Comparison of ENCODE assay signal across 7 cellular contexts in genomic region chr12:109879332-109880048, GRCh38. TPM values are rescaled to one million over a fixed set of nuclear protein-coding genes. Genes with fewer than 3 reads are reported as not detected.
A peak's percentile ranks its signal among the peaks of the same experiment; 100 is the strongest.
DNase-seq lines count a peak whose midpoint lies in the region; ATAC-seq, FAIRE-seq and TF ChIP-seq lines count a peak whose summit lies in the region.

No MANE protein-coding gene starts in this region.

- H4K20me1 ChIP-seq in SU-DHL-6 (ENCODE audit: low read depth, low read length) = no peaks in the 10 kb centered on the region

- peak; percentile 39 for FAIRE-seq in GM19239 (lab: Jason Lieb, UNC)

- peak overlapping the region; percentile 68 for H3K4me3 ChIP-seq in SU-DHL-6 (ENCODE audit: insufficient read depth, low read length, poor library complexity, severe bottlenecking)
- peak overlapping the region; percentile 65 for H3K4me3 ChIP-seq in fibroblast of pulmonary artery (replicated peaks; ENCODE audit: low read depth, low read length)
- peak overlapping the region; percentile 91 for H3K4me3 ChIP-seq in psoas muscle

- TF ChIP-seq CTCF in SU-DHL-6 (IDR thresholded peaks at IDR 0.05; ENCODE audit: insufficient read depth, low read length, poor library complexity, severe bottlenecking) = no peak
- no peak for TF ChIP-seq CTCF in fibroblast of pulmonary artery (IDR thresholded peaks at IDR 0.05; ENCODE audit: low read length, missing control alignments)
- no peak for TF ChIP-seq CTCF in psoas muscle (IDR thresholded peaks at IDR 0.05)

- H3K4me1 ChIP-seq in psoas muscle = peaks cover 19% of the 10 kb centered on the region

- H3K27me3 ChIP-seq in SU-DHL-6 (ENCODE audit: low read length) (no peaks in the 10 kb centered on the region), psoas muscle (ENCODE audit: insufficient read depth in 3 of 3, low read length in 2 of 3) (no peaks in the 10 kb centered on the region)

- H3K36me3 ChIP-seq in SU-DHL-6 (ENCODE audit: low read length) (no peaks in the 10 kb centered on the region), psoas muscle (ENCODE audit: insufficient read depth in 1 of 2, low read depth in 1 of 2) (no peaks in the 10 kb centered on the region)

- no peaks in the 10 kb centered on the region for H3K9me2 ChIP-seq in SU-DHL-6 (replicated peaks; ENCODE audit: insufficient read depth, low read length)

- H3K9me3 ChIP-seq in SU-DHL-6 (ENCODE audit: insufficient read depth, low read length) (no peaks in the 10 kb centered on the region), psoas muscle (no peaks in the 10 kb centered on the region)

- no peaks in the 10 kb centered on the region for H3F3A ChIP-seq in SU-DHL-6 (ENCODE audit: insufficient read depth)

- intact Hi-C loops in psoas muscle (cut with DNase I) = loop anchor here (1.0 kb wide), 2 partner anchors 74 to 75 kb away; no protein-coding TSS in a partner anchor

- H2AFZ ChIP-seq in SU-DHL-6 (ENCODE audit: low read depth, low read length, severe bottlenecking) = peak overlapping the region; percentile 93

- ATAC-seq in psoas muscle (no peak), GM18502 (IDR thresholded peaks at IDR 0.05; ENCODE audit: poor library complexity, unreplicated experiment) (no peak)

- 8 to 13% (median 9%) methylated on average over 14 of the region's 14 CpGs for WGBS in psoas muscle, 3 donors

- H3K4me2 ChIP-seq in SU-DHL-6 (ENCODE audit: low read depth, low read length, poor library complexity, severe bottlenecking) = peak overlapping the region; percentile 94

- DNase-seq in GM19239 (ENCODE audit: insufficient read length, low spot score) = no peak
- DNase-seq in fibroblast of pulmonary artery (ENCODE audit: low read depth) = peak; percentile 24
- DNase-seq in psoas muscle = no peak
- no peak for DNase-seq in iPS-NIHi7 (ENCODE audit: extremely low spot score)
- no peak for DNase-seq in mucosa of gallbladder (ENCODE audit: low spot score)

- H3K79me2 ChIP-seq in SU-DHL-6 (ENCODE audit: insufficient read depth, low read length) = no peaks in the 10 kb centered on the region

- H3K27ac ChIP-seq in SU-DHL-6 (ENCODE audit: low read depth, low read length) (no peak overlapping the region), psoas muscle (peak overlapping the region; percentile 78)

- peak overlapping the region; percentile 86 for H3K9ac ChIP-seq in SU-DHL-6 (ENCODE audit: low read length)

RNA-seq across cellular contexts. Expression of gene GLTP, which starts 0.9 kb away (rescaled TPM):
- total RNA-seq in psoas muscle = 10 to 100 TPM; 15.3 to 23.3 (median 16.9) TPM
- 10 to 100 TPM; 12.1 to 18.7 (median 18.2) TPM for polyA plus RNA-seq in psoas muscle
- total RNA-seq in mucosa of gallbladder = 28.2 TPM

RNA-seq across cellular contexts. Expression of gene TCHP, which starts 20.6 kb away (rescaled TPM):
- total RNA-seq in psoas muscle (10 to 100 TPM in 1 of 4 donors, 1 to 10 TPM in 3; 5.8 to 11.2 (median 8.5) TPM), mucosa of gallbladder (18.8 TPM)
- polyA plus RNA-seq in psoas muscle = 10 to 100 TPM in 1 of 3 donors, 1 to 10 TPM in 2; 4.5 to 14.8 (median 5.7) TPM

RNA-seq across cellular contexts. Expression of gene TRPV4, which starts 46.3 kb away (rescaled TPM):
- under 1 TPM in 3 of 4 donors, not detected in 1; 0.07 to 0.11 (median 0.10) TPM for total RNA-seq in psoas muscle
- polyA plus RNA-seq in psoas muscle = under 1 TPM; 0.03 to 0.07 (median 0.05) TPM
- 2.1 TPM for total RNA-seq in mucosa of gallbladder
